In genomic region chr5:32981061-32981460, GRCh38 we compare ENCODE assay signal across 20 cellular contexts.
A peak's percentile ranks its signal among the peaks of the same experiment; 100 is the strongest.
DNase-seq lines count a peak whose midpoint lies in the region; ATAC-seq and TF ChIP-seq lines count a peak whose summit lies in the region.
"Had no signal": no experiment of that assay in that cellular context is flagged by ENCODE, and none has a peak within 500 bp of the region (broad histone marks: within the 10 kb centered on the region; RNA-seq: fewer than 3 reads in every experiment).

No MANE protein-coding gene starts in this region.

- no peak overlapping the region for H3K4me3 ChIP-seq in mammary epithelial cell (replicated peaks in 1 of 3; ENCODE audit: insufficient read depth in 1 of 3, low read depth in 2 of 3, low read length in 3 of 3)
- H3K4me3 ChIP-seq in IMR-90 (ENCODE audit: insufficient read depth, low read depth, low read length): no peak overlapping the region
- no peak overlapping the region for H3K4me3 ChIP-seq in osteoblast (ENCODE audit: insufficient read depth, low read length)
- H3K4me3 ChIP-seq: GM12878, HAP-1 had no signal

- no peak overlapping the region for H2BK20ac ChIP-seq in IMR-90 (ENCODE audit: low read depth, low read length)

- no peak overlapping the region for H3K27ac ChIP-seq in mammary epithelial cell (ENCODE audit: insufficient read depth, low read depth, low read length)
- no peak overlapping the region for H3K27ac ChIP-seq in IMR-90 (ENCODE audit: insufficient read depth, low read length)
- H3K27ac ChIP-seq in osteoblast (ENCODE audit: low read depth, low read length): no peak overlapping the region
- H3K27ac ChIP-seq: 22Rv1 had no signal

- dilution Hi-C loops in mammary epithelial cell (cut with HindIII; ENCODE audit: low sequenced_read_pairs): no loop called here
- dilution Hi-C loops in IMR-90 (cut with HindIII; ENCODE audit: low sequenced_read_pairs, unreplicated experiment): no loop called here

- no peak overlapping the region for H4K5ac ChIP-seq in IMR-90 (ENCODE audit: low read depth, low read length)

- no peaks in the 10 kb centered on the region for H3K27me3 Mint-ChIP-seq in MCF 10A (ENCODE audit: insufficient read depth, unreplicated experiment)
- H3K27me3 Mint-ChIP-seq in activated CD8-positive, alpha-beta memory T cell treated with anti-CD3 and anti-CD28 coated beads, Interleukin-2, amount 10 ng/mL, durations not matched to agents 7 days and 5 days: no peaks in the 10 kb centered on the region
- H3K27me3 Mint-ChIP-seq: CD4-positive, alpha-beta memory T cell had no signal

- no peaks in the 10 kb centered on the region for H3K36me3 Mint-ChIP-seq in MCF 10A (ENCODE audit: insufficient read depth, unreplicated experiment)
- no peaks in the 10 kb centered on the region for H3K36me3 Mint-ChIP-seq in activated CD8-positive, alpha-beta memory T cell treated with anti-CD3 and anti-CD28 coated beads, Interleukin-2, amount 10 ng/mL, durations not matched to agents 7 days and 5 days
- H3K36me3 Mint-ChIP-seq: CD4-positive, alpha-beta memory T cell had no signal

- H2BK5ac ChIP-seq in IMR-90 (ENCODE audit: low read depth, low read length, poor library complexity, severe bottlenecking): no peak overlapping the region

- H3K4me1 ChIP-seq in mammary epithelial cell (ENCODE audit: insufficient read depth, low read length) (peaks cover 4% of the 10 kb centered on the region), IMR-90 (ENCODE audit: control insufficient read depth, insufficient read depth, low read length) (peaks cover 4% of the 10 kb centered on the region), osteoblast (ENCODE audit: insufficient read depth, low read length) (peaks cover 15% of the 10 kb centered on the region)
- H3K4me1 ChIP-seq: HAP-1 had no signal

- H3K9me3 ChIP-seq in mammary epithelial cell (replicated peaks; ENCODE audit: insufficient read depth, low read length) (peaks cover 4% of the 10 kb centered on the region), IMR-90 (ENCODE audit: control insufficient read depth, insufficient read depth, low read length) (peaks cover 3% of the 10 kb centered on the region), osteoblast (ENCODE audit: low read depth, low read length) (no peaks in the 10 kb centered on the region)
- H3K9me3 ChIP-seq: HAP-1 had no signal

- ATAC-seq in IMR-90 (ENCODE audit: low read depth): no peak
- ATAC-seq in activated CD8-positive, alpha-beta memory T cell treated with anti-CD3 and anti-CD28 coated beads, Interleukin-2, amount 10 ng/mL, durations not matched to agents 7 days and 5 days: no peak
- ATAC-seq: GM12878 had no signal

- H3K23ac ChIP-seq in IMR-90 (ENCODE audit: low read depth, low read length): no peak overlapping the region

- TF ChIP-seq CTCF in mammary epithelial cell (conservative IDR thresholded peaks at IDR 0.05 in 1 of 2, IDR thresholded peaks at IDR 0.05 in 1 of 2; ENCODE audit: extremely low read depth in 1 of 2, insufficient read depth in 1 of 2, low read depth in 1 of 2, low read length in 2 of 2): no peak
- TF ChIP-seq CTCF in MCF 10A (IDR thresholded peaks at IDR 0.05; ENCODE audit: unreplicated experiment): no peak
- no peak for TF ChIP-seq CTCF in IMR-90 (conservative IDR thresholded peaks at IDR 0.05; ENCODE audit: low read depth, low read length)
- TF ChIP-seq CTCF in osteoblast (IDR thresholded peaks at IDR 0.05; ENCODE audit: extremely low read depth, low read depth, low read length): no peak

- no peak overlapping the region for H3K9ac ChIP-seq in mammary epithelial cell (ENCODE audit: insufficient read depth, low read length)
- H3K9ac ChIP-seq in IMR-90 (ENCODE audit: low read depth, low read length): no peak overlapping the region

- no peak overlapping the region for H3K4me3 Mint-ChIP-seq in MCF 10A (ENCODE audit: unreplicated experiment)
- H3K4me3 Mint-ChIP-seq in activated CD8-positive, alpha-beta memory T cell treated with anti-CD3 and anti-CD28 coated beads, Interleukin-2, amount 10 ng/mL, durations not matched to agents 7 days and 5 days: no peak overlapping the region
- H3K4me3 Mint-ChIP-seq: CD4-positive, alpha-beta memory T cell; HFFc6 had no signal

- no peak overlapping the region for H3K27ac Mint-ChIP-seq in MCF 10A (ENCODE audit: low read depth, unreplicated experiment)
- H3K27ac Mint-ChIP-seq in activated CD8-positive, alpha-beta memory T cell treated with anti-CD3 and anti-CD28 coated beads, Interleukin-2, amount 10 ng/mL, durations not matched to agents 7 days and 5 days: no peak overlapping the region
- H3K27ac Mint-ChIP-seq: CD4-positive, alpha-beta memory T cell; HFFc6 had no signal

- H3K4me1 Mint-ChIP-seq in MCF 10A (ENCODE audit: insufficient read depth, unreplicated experiment): peaks cover 6% of the 10 kb centered on the region
- no peaks in the 10 kb centered on the region for H3K4me1 Mint-ChIP-seq in activated CD8-positive, alpha-beta memory T cell treated with anti-CD3 and anti-CD28 coated beads, Interleukin-2, amount 10 ng/mL, durations not matched to agents 7 days and 5 days
- H3K4me1 Mint-ChIP-seq: CD4-positive, alpha-beta memory T cell had no signal

- H2AK5ac ChIP-seq in IMR-90 (ENCODE audit: low read depth, low read length): no peak overlapping the region

- CTCF ChIA-PET in mammary epithelial cell (lab: Charles Lee; ENCODE audit: low non-redundant PET) (no interaction called here), MCF 10A (lab: Yijun Ruan, JAX) (no interaction called here), IMR-90 (lab: Yijun Ruan, JAX) (no interaction called here)
- CTCF ChIA-PET in activated CD8-positive, alpha-beta memory T cell treated with anti-CD3 and anti-CD28 coated beads, Interleukin-2, amount 10 ng/mL, durations not matched to agents 7 days and 5 days (lab: Charles Lee): no interaction called here

- intact Hi-C loops in mammary epithelial cell (cut with micrococcal nuclease) (no loop called here), MCF 10A (cut with micrococcal nuclease) (no loop called here), IMR-90 (cut with micrococcal nuclease) (no loop called here)

- no peak overlapping the region for H4K91ac ChIP-seq in IMR-90 (ENCODE audit: insufficient read depth, low read depth, low read length)

- in situ Hi-C loops in mammary epithelial cell (cut with MboI; ENCODE audit: low sequenced_read_pairs in 2 of 2): no loop called here
- in situ Hi-C loops in IMR-90 (cut with MboI; ENCODE audit: low sequenced_read_pairs): no loop called here

- H3K27me3 ChIP-seq in mammary epithelial cell (ENCODE audit: insufficient read depth, low read length) (no peaks in the 10 kb centered on the region), IMR-90 (ENCODE audit: control insufficient read depth, insufficient read depth, low read length) (no peaks in the 10 kb centered on the region), osteoblast (ENCODE audit: insufficient read depth, low read length) (no peaks in the 10 kb centered on the region)

- H3K9me1 ChIP-seq in IMR-90 (ENCODE audit: insufficient read depth, low read length): no peaks in the 10 kb centered on the region

- H3K4me2 ChIP-seq in mammary epithelial cell (ENCODE audit: insufficient read depth, low read depth, low read length) (no peak overlapping the region), IMR-90 (ENCODE audit: low read depth, low read length) (no peak overlapping the region), osteoblast (ENCODE audit: insufficient read depth, low read length) (no peak overlapping the region)

- H2AK9ac ChIP-seq in IMR-90 (replicated peaks; ENCODE audit: low read depth, low read length, poor library complexity): no peak overlapping the region

- no peaks in the 10 kb centered on the region for H3K79me1 ChIP-seq in IMR-90 (ENCODE audit: low read depth in 1 of 2, low read length in 2 of 2)

- no peak overlapping the region for H2BK120ac ChIP-seq in IMR-90 (ENCODE audit: low read depth, low read length)

- H3K79me2 ChIP-seq in mammary epithelial cell (ENCODE audit: insufficient read depth, low read length) (no peaks in the 10 kb centered on the region), osteoblast (ENCODE audit: insufficient read depth, low read length) (peaks cover 3% of the 10 kb centered on the region)

- H3K36me3 ChIP-seq in mammary epithelial cell (ENCODE audit: insufficient read depth, low read length): no peaks in the 10 kb centered on the region
- no peaks in the 10 kb centered on the region for H3K36me3 ChIP-seq in IMR-90 (ENCODE audit: control insufficient read depth, insufficient read depth, low read length)
- no peaks in the 10 kb centered on the region for H3K36me3 ChIP-seq in osteoblast (ENCODE audit: insufficient read depth, low read length)
- H3K36me3 ChIP-seq: HAP-1 had no signal

- H3K14ac ChIP-seq in IMR-90 (replicated peaks; ENCODE audit: low read depth, low read length): no peak overlapping the region

- no peaks in the 10 kb centered on the region for H4K20me1 ChIP-seq in mammary epithelial cell (ENCODE audit: insufficient read depth, low read length)
- H4K20me1 ChIP-seq in IMR-90 (ENCODE audit: insufficient read depth, low read length): no peaks in the 10 kb centered on the region
- H4K20me1 ChIP-seq in osteoblast (ENCODE audit: insufficient read depth, low read length): no peaks in the 10 kb centered on the region

- POLR2A ChIA-PET in MCF 10A (lab: Yijun Ruan, JAX): interaction anchor here (0.8 to 0.9 kb wide), 2 partner anchors 17 to 18 kb away, joined by 4 to 5 read pairs; no protein-coding TSS in a partner anchor
- POLR2A ChIA-PET in IMR-90 (lab: Charles Lee; ENCODE audit: unreplicated experiment): no interaction called here

- DNase-seq in mammary epithelial cell: no peak
- no peak for DNase-seq in MCF 10A (ENCODE audit: unreplicated experiment)
- DNase-seq in EH (ENCODE audit: low read depth): peak; percentile 33
- DNase-seq in IMR-90: no peak
- no peak for DNase-seq in osteoblast (ENCODE audit: insufficient read length, low spot score, missing footprints)
- DNase-seq in NCI-H69 (lab: John Stamatoyannopoulos, UW): no peak
- no peak for DNase-seq in SIG-M5 treated with dmso at 0.1 percent for 504 hours (lab: John Stamatoyannopoulos, UW; ENCODE audit: unreplicated experiment)
- no peak for DNase-seq in activated CD8-positive, alpha-beta memory T cell treated with anti-CD3 and anti-CD28 coated beads, Interleukin-2, amount 10 ng/mL, durations not matched to agents 7 days and 5 days
- DNase-seq: ACHN; C1 segment of cervical spinal cord; Calu3; CD4-positive, alpha-beta memory T cell; COR-L47; DMS53; DMS79 treated with DMSO at 0.1 percent for 48 hours; GOT3; HFFc6 had no signal

- H3K56ac ChIP-seq in IMR-90 (ENCODE audit: extremely low read depth, insufficient read depth, low read length): no peak overlapping the region

- TF ChIP-seq POLR2A in IMR-90 (IDR thresholded peaks at IDR 0.05; ENCODE audit: low read depth, low read length): no peak

- peaks cover 8% of the 10 kb centered on the region for H3K9me3 Mint-ChIP-seq in MCF 10A (ENCODE audit: unreplicated experiment)
- H3K9me3 Mint-ChIP-seq in activated CD8-positive, alpha-beta memory T cell treated with anti-CD3 and anti-CD28 coated beads, Interleukin-2, amount 10 ng/mL, durations not matched to agents 7 days and 5 days (ENCODE audit: low read depth): peaks cover 9% of the 10 kb centered on the region

- no peak overlapping the region for H2BK15ac ChIP-seq in IMR-90 (ENCODE audit: low read depth, low read length)

- no peak overlapping the region for H3K4ac ChIP-seq in IMR-90 (ENCODE audit: low read depth, low read length)

- H2AFZ ChIP-seq in mammary epithelial cell (ENCODE audit: low read depth, low read length) (peak overlapping the region; percentile 32), IMR-90 (replicated peaks; ENCODE audit: low read length, poor library complexity) (no peak overlapping the region), osteoblast (ENCODE audit: low read length) (peak overlapping the region; percentile 53)

- no TSS peak for BruUV-seq in mammary epithelial cell (replicated peaks; lab: Mats Ljungman, UMichigan)
- BruUV-seq in MCF 10A (replicated peaks; lab: Mats Ljungman, UMichigan): no TSS peak
- BruUV-seq in IMR-90 (replicated peaks; lab: Mats Ljungman, UMichigan): no TSS peak

- TF ChIP-seq RAD21 in IMR-90 (IDR thresholded peaks at IDR 0.05; ENCODE audit: low read length): no peak

- H4K8ac ChIP-seq in IMR-90 (ENCODE audit: low read depth in 2 of 2, low read length in 2 of 2): no peak overlapping the region

- H3K18ac ChIP-seq in IMR-90 (ENCODE audit: low read depth, low read length): 0 out of 2 replicates have a peak overlapping the region, but pooled peaks have one; percentile 70
